Comparison of ENCODE assay signal across 20 cellular contexts in genomic region chr10:23281044-23281433, GRCh38.
"Had no signal": no experiment of that assay in that cellular context is flagged by ENCODE, and none has a peak within 500 bp of the region (broad histone marks: within the 10 kb centered on the region; RNA-seq: fewer than 3 reads in every experiment).

No MANE protein-coding gene starts in this region.

- H3K9me3 ChIP-seq: heart left ventricle, left ventricle myocardium inferior, lower lobe of right lung, neutrophil, right atrium auricular region had no signal

- ATAC-seq: esophagus mucosa; heart left ventricle; lower lobe of right lung; natural killer cell treated with Interleukin-12 subunit alpha and Interleukin-12 subunit beta and Interleukin-15 and Interleukin-18, amount 100 ng/mL, for 72 hours had no signal

- H3K27ac Mint-ChIP-seq: immature natural killer cell; memory B cell; natural killer cell treated with Interleukin-12 subunit alpha and Interleukin-12 subunit beta and Interleukin-15 and Interleukin-18, amount 100 ng/mL, for 72 hours had no signal

- H3K4me3 ChIP-seq: coronary artery, heart left ventricle, left ventricle myocardium inferior, lower lobe of right lung, right atrium auricular region had no signal

- H3K36me3 Mint-ChIP-seq: immature natural killer cell; memory B cell; natural killer cell treated with Interleukin-12 subunit alpha and Interleukin-12 subunit beta and Interleukin-15 and Interleukin-18, amount 100 ng/mL, for 72 hours had no signal

- H3K36me3 ChIP-seq: heart left ventricle, left ventricle myocardium inferior, lower lobe of right lung, neutrophil, right atrium auricular region had no signal

- DNase-seq: effector CD4-positive, alpha-beta T cell; heart left ventricle; hippocampal formation; immature natural killer cell; left ventricle myocardium inferior; lower lobe of right lung; midbrain; posterior cingulate gyrus; small intestine; stimulated activated CD4-positive, alpha-beta T cell treated with anti-CD3 and anti-CD28 coated beads, Interleukin-12 subunit alpha, Interleukin-12 subunit beta, amount 100 ng/mL, for 4 hours; stimulated activated naive CD4-positive, alpha-beta T cell; trophoblast cell had no signal

- H3K27ac ChIP-seq: coronary artery, heart left ventricle, left ventricle myocardium inferior, lower lobe of right lung, neutrophil, right atrium auricular region had no signal

- H3K4me1 ChIP-seq: heart left ventricle, left ventricle myocardium inferior, lower lobe of right lung, right atrium auricular region had no signal

- H3K27me3 ChIP-seq: right atrium auricular region had no signal

- FAIRE-seq: endometrium, keratinocyte, small intestine had no signal

- H3K4me3 Mint-ChIP-seq: immature natural killer cell; memory B cell; natural killer cell treated with Interleukin-12 subunit alpha and Interleukin-12 subunit beta and Interleukin-15 and Interleukin-18, amount 100 ng/mL, for 72 hours had no signal

- H3K9me3 Mint-ChIP-seq: memory B cell; natural killer cell treated with Interleukin-12 subunit alpha and Interleukin-12 subunit beta and Interleukin-15 and Interleukin-18, amount 100 ng/mL, for 72 hours had no signal

- H3K4me1 Mint-ChIP-seq: immature natural killer cell, memory B cell had no signal
